In genomic region chr12:48019639-48020265, GRCh38 we compare ENCODE assay signal across 1 cellular context.
TF ChIP-seq lines count a peak whose summit lies in the region.

No MANE protein-coding gene starts in this region.

TF ChIP-seq in K562, 482 proteins besides CTCF, POLR2A, EP300 and RAD21 (continued from another document):
- no peak for TF ChIP-seq SFPQ (IDR thresholded peaks at IDR 0.05; ENCODE audit: low read depth, low read length)
TF ChIP-seq in K562: peak in this region for 1.
